In the genomic region with DNA sequence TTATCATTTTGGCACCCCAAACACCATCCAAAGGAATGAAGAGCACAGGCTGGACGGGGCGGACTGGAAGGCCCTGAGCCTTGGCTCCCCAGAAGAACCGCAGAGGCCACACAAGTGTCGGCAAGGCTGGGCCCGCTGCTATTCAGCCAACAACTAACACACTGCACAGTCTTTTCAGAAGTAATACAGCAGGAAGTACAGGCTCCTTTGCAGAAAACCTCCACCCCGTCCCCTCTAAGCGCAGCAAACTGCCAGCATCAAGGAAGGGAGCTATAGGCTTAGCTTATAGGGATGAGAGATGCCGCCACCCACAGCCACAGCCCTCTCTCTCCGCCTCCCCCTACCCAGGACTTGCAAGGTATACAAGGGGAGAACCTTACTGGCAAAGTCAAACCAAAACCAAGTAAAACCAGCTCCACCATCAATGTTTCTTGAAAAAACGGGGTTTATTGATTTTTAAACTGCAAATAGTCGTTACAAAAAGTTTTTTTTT, we compare ENCODE assay signal across 8 cellular contexts. TPM values are rescaled to one million over a fixed set of nuclear protein-coding genes. Genes with fewer than 3 reads are reported as not detected.
DNase-seq lines count a peak whose midpoint lies in the region; ATAC-seq, FAIRE-seq and TF ChIP-seq lines count a peak whose summit lies in the region.

No MANE protein-coding gene starts in this region.

- H3K9ac ChIP-seq in astrocyte (ENCODE audit: low read length) (peak overlapping the region; percentile 23), liver (ENCODE audit: low read depth in 1 of 2, low read length in 2 of 2) (peak overlapping the region in 1 of 2 donors; percentile 61)

- peak overlapping the region; percentile 75 for H3K27ac Mint-ChIP-seq in astrocyte (ENCODE audit: unreplicated experiment)

- H3K36me3 ChIP-seq in astrocyte (ENCODE audit: insufficient read depth, low read length): peaks cover 12% of the 10 kb centered on the region
- H3K36me3 ChIP-seq in liver (ENCODE audit: control insufficient read depth in 4 of 4, insufficient read depth in 3 of 4, low read depth in 1 of 4, low read length in 3 of 4): peaks cover 0 to 11% (median 2%) of the 10 kb centered on the region in 4 donors
- peaks cover 41% of the 10 kb centered on the region for H3K36me3 ChIP-seq in suprapubic skin

- H3K4me3 Mint-ChIP-seq in astrocyte (ENCODE audit: unreplicated experiment): peak overlapping the region; percentile 6

- H3K4me2 ChIP-seq in astrocyte (ENCODE audit: low read length): peak overlapping the region; percentile 24

- TF ChIP-seq CTCF in astrocyte (IDR thresholded peaks at IDR 0.05; ENCODE audit: insufficient read depth, low read depth, low read length) (no peak), liver (IDR thresholded peaks at IDR 0.05; ENCODE audit: low read depth, low read length, missing input control) (no peak), suprapubic skin (IDR thresholded peaks at IDR 0.05) (no peak)

- H2AFZ ChIP-seq in astrocyte (ENCODE audit: low read depth, low read length): no peak overlapping the region

- peaks cover 39% of the 10 kb centered on the region for H4K20me1 ChIP-seq in astrocyte (ENCODE audit: insufficient read depth, low read length)

- peak; percentile 59 for DNase-seq in activated T-cell treated with anti-CD3 and anti-CD28 coated beads, Interleukin-2, amount 50 U/mL, for 1 hour
- no peak for DNase-seq in activated T-cell treated with anti-CD3 and anti-CD28 coated beads for 4 hours
- DNase-seq in astrocyte (ENCODE audit: low read depth): peak; percentile 45
- DNase-seq in suprapubic skin (ENCODE audit: low spot score in 2 of 2): peak in 1 of 2 donors; percentile 77
- no peak for DNase-seq in NCI-H1694 treated with DMSO at 0.1 percent for 48 hours (lab: John Stamatoyannopoulos, UW)

- H3K9me3 Mint-ChIP-seq in astrocyte (ENCODE audit: unreplicated experiment): peaks cover 2% of the 10 kb centered on the region

- H3K4me1 ChIP-seq in astrocyte (ENCODE audit: insufficient read depth, low read length) (peaks cover 47% of the 10 kb centered on the region), liver (ENCODE audit: control insufficient read depth in 4 of 4, insufficient read depth in 4 of 4, low read length in 3 of 4) (peaks cover 3 to 43% (median 19%) of the 10 kb centered on the region in 4 donors), suprapubic skin (peaks cover 49% of the 10 kb centered on the region)

- no peak for ATAC-seq in HG03565 (IDR thresholded peaks at IDR 0.05; ENCODE audit: unreplicated experiment)
- no peak for ATAC-seq in GM18868 (IDR thresholded peaks at IDR 0.05; ENCODE audit: unreplicated experiment)

- H3K27ac ChIP-seq in astrocyte (ENCODE audit: low read depth, low read length): peak overlapping the region; percentile 84
- peak overlapping the region; percentile 91 to 97 for H3K27ac ChIP-seq in liver (ENCODE audit: low read depth in 1 of 2, low read length in 2 of 2)
- peak overlapping the region; percentile 68 for H3K27ac ChIP-seq in suprapubic skin

- H3K79me2 ChIP-seq in astrocyte (ENCODE audit: insufficient read depth, low read length): peaks cover 42% of the 10 kb centered on the region

- H3K27me3 ChIP-seq in astrocyte (ENCODE audit: insufficient read depth, low read length) (no peaks in the 10 kb centered on the region), liver (ENCODE audit: control insufficient read depth in 4 of 4, insufficient read depth in 4 of 4, low read length in 3 of 4) (no peaks in the 10 kb centered on the region), suprapubic skin (no peaks in the 10 kb centered on the region)

- 48% methylated on average over 11 of the region's 11 CpGs for WGBS in liver
- 37% methylated on average over 11 of the region's 11 CpGs for WGBS in suprapubic skin

- no peak for FAIRE-seq in astrocyte (lab: Jason Lieb, UNC)

- TF ChIP-seq RAD21 in liver (IDR thresholded peaks at IDR 0.05): no peak

- no peak for TF ChIP-seq POLR2A in suprapubic skin (IDR thresholded peaks at IDR 0.05)

- H3K9me3 ChIP-seq in astrocyte (ENCODE audit: insufficient read depth, low read depth, low read length) (no peaks in the 10 kb centered on the region), liver (ENCODE audit: control insufficient read depth in 4 of 4, low read length in 3 of 4) (no peaks in the 10 kb centered on the region), suprapubic skin (no peaks in the 10 kb centered on the region)

- no peak overlapping the region for H3K4me3 ChIP-seq in astrocyte (ENCODE audit: insufficient read depth, low read depth, low read length)
- H3K4me3 ChIP-seq in liver (ENCODE audit: low read depth in 1 of 3, low read length in 3 of 3): no peak overlapping the region
- peak overlapping the region; percentile 66 for H3K4me3 ChIP-seq in suprapubic skin

- no peaks in the 10 kb centered on the region for H3K27me3 Mint-ChIP-seq in astrocyte (ENCODE audit: low read depth, unreplicated experiment)

- TF ChIP-seq EP300 in suprapubic skin (IDR thresholded peaks at IDR 0.05): no peak

- H3K4me1 Mint-ChIP-seq in astrocyte (ENCODE audit: low read depth, unreplicated experiment): peaks cover 35% of the 10 kb centered on the region

- H3K36me3 Mint-ChIP-seq in astrocyte (ENCODE audit: low read depth, unreplicated experiment): peaks cover 12% of the 10 kb centered on the region

TF ChIP-seq in liver, 16 proteins besides CTCF, POLR2A, EP300 and RAD21:
- TF ChIP-seq FOXA2 (IDR thresholded peaks at IDR 0.05) (no peak), NR2F2 (IDR thresholded peaks at IDR 0.05) (no peak), YY1 (IDR thresholded peaks at IDR 0.05) (peak; percentile 13)

RNA-seq across cellular contexts. Expression of a gene that starts 5.6 kb away (rescaled TPM):
- total RNA-seq in astrocyte (210 and 219 TPM in 2 replicates), liver (10 to 100 TPM; 25.0 to 58.2 TPM), suprapubic skin (1,000 to 10,000 TPM; 1,382 to 1,995 (median 1,611) TPM)
- polyA plus RNA-seq in liver: 100 to 1,000 TPM in 1 of 2 donors, 10 to 100 TPM in 1; 80.8 to 170 TPM

Comparison
In these comparisons a context has a peak if more than half of its experiments do, and no peak if none do; other contexts are left out.
1. DNase-seq: peak in activated T-cell treated with anti-CD3 and anti-CD28 coated beads, Interleukin-2, amount 50 U/mL, for 1 hour (single experiment) and astrocyte (single experiment); none in activated T-cell treated with anti-CD3 and anti-CD28 coated beads for 4 hours (single experiment) and NCI-H1694 treated with DMSO at 0.1 percent for 48 hours (single experiment).
2. Peak in every context shown above with its lines, with median percentiles within 50 percentile points of each other: H3K27ac ChIP-seq.